In the genomic region with DNA sequence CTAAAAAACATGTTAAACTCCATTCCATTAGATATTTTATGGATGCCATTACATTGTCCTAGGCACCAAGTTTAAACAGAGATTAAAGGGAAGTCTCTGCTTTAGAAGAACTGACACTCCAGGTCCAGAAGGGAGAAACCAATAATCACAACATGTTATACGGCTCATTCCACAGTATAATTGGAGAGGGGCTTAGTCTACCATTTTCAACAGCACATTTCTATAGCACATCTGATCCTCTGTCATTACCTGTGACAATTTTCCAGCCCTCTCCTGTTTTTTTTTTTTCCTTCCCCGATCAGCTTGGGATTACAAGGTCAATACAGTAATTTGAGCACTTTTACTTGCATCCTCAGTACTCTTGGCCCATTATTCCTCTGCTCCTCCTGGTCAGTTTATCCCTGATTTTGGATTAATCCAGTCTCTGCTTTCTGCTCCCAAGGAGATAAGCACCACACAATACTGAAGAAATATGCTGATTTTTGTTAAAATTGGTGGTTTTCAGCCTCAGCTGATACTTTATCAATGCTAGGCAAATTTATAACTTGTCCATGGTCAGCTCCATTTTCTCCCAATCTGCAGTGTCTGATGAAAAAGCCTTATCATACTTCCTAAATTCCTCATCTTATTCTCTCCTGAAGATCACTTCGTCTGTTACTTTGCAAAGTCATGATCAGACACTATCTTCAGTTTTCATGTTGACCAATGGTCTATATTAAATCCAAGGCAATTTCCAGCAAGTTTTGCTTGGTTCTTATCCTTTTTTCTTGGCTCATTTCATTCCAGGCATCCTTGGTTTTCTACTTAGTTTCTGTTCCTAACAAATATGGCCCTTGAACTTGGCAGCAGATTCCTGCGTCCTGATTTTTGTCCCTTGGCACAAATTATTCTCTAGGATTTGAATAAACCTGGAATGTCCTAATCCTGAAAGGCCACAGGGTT, we compare ENCODE assay signal across 8 cellular contexts. TPM values are rescaled to one million over a fixed set of nuclear protein-coding genes. Genes with fewer than 3 reads are reported as not detected.
A peak's percentile ranks its signal among the peaks of the same experiment; 100 is the strongest.
DNase-seq lines count a peak whose midpoint lies in the region; ATAC-seq and TF ChIP-seq lines count a peak whose summit lies in the region.

No MANE protein-coding gene starts in this region.

- intact Hi-C loops in OCI-LY7 (cut with micrococcal nuclease; ENCODE audit: unreplicated experiment), result loop anchor here (10.0 kb wide), 1 partner anchor 319 kb away; no protein-coding TSS in a partner anchor

- H3K36me3 Mint-ChIP-seq in activated naive CD4-positive, alpha-beta T cell treated with anti-CD3 and anti-CD28 coated beads, Interleukin-2, amount 50 U/mL, for 72 hours, result peaks cover 52 to 54% of the 10 kb centered on the region in 2 donors
- peaks cover 21% of the 10 kb centered on the region for H3K36me3 Mint-ChIP-seq in chondrocyte (ENCODE audit: low read depth)

- peaks cover 58% of the 10 kb centered on the region for H3K79me2 ChIP-seq in OCI-LY7 (ENCODE audit: insufficient read depth, low read depth, low read length)

- H3K27ac ChIP-seq in OCI-LY7 (ENCODE audit: low read depth, low read length, poor library complexity, severe bottlenecking), result peak overlapping the region; percentile 96

- H3K27ac Mint-ChIP-seq in activated naive CD4-positive, alpha-beta T cell treated with anti-CD3 and anti-CD28 coated beads, Interleukin-2, amount 50 U/mL, for 72 hours, result peak overlapping the region; percentile 25 to 55
- peak overlapping the region; percentile 29 for H3K27ac Mint-ChIP-seq in chondrocyte (ENCODE audit: unreplicated experiment)

- no peak overlapping the region for H3K4me3 ChIP-seq in OCI-LY7 (ENCODE audit: low read depth, low read length, poor library complexity, severe bottlenecking)

- peak overlapping the region; percentile 69; the same call in 1 of the 2 replicates for H3K4me2 ChIP-seq in OCI-LY7 (ENCODE audit: low read length)

- peaks cover 67% of the 10 kb centered on the region for H3K36me3 ChIP-seq in OCI-LY7 (ENCODE audit: insufficient read depth, low read length)

- H3K27me3 Mint-ChIP-seq in chondrocyte (ENCODE audit: low read depth), result no peaks in the 10 kb centered on the region

- peaks cover 54% of the 10 kb centered on the region for H3K4me1 Mint-ChIP-seq in chondrocyte (ENCODE audit: low read depth)

- no peaks in the 10 kb centered on the region for H3K9me3 ChIP-seq in OCI-LY7 (ENCODE audit: low read length)

- POLR2A ChIA-PET in OCI-LY7 (lab: Charles Lee), result interaction anchor here (0.6 to 8.6 kb wide), 3 partner anchors 21 to 63 kb away, joined by 3 to 362 read pairs (median 9); a partner anchor contains a TSS

- no peak overlapping the region for H2AFZ ChIP-seq in OCI-LY7 (ENCODE audit: low read length)

- H3K4me3 Mint-ChIP-seq in chondrocyte (ENCODE audit: unreplicated experiment), result no peak overlapping the region

- no peaks in the 10 kb centered on the region for H3K9me3 Mint-ChIP-seq in activated naive CD4-positive, alpha-beta T cell treated with anti-CD3 and anti-CD28 coated beads, Interleukin-2, amount 50 U/mL, for 72 hours
- no peaks in the 10 kb centered on the region for H3K9me3 Mint-ChIP-seq in chondrocyte (ENCODE audit: low read depth)

- no peaks in the 10 kb centered on the region for H3K9me2 ChIP-seq in OCI-LY7 (ENCODE audit: insufficient read depth, low read length)

- no peak for DNase-seq in activated naive CD4-positive, alpha-beta T cell treated with anti-CD3 and anti-CD28 coated beads, Interleukin-2, amount 50 U/mL, for 72 hours (ENCODE audit: low spot score in 2 of 2)
- DNase-seq in activated naive CD4-positive, alpha-beta T cell treated with anti-CD3 and anti-CD28 coated beads, Interleukin-2, amount 50 U/mL, for 16 hours, result no peak
- DNase-seq in OCI-LY7 (ENCODE audit: low spot score), result peak; percentile 14
- DNase-seq in chondrocyte (ENCODE audit: low spot score), result no peak
- no peak for DNase-seq in inferior parietal cortex (ENCODE audit: extremely low spot score)
- no peak for DNase-seq in MV-4-11 (lab: John Stamatoyannopoulos, UW)
- DNase-seq in NCI-H1092 (lab: John Stamatoyannopoulos, UW), result no peak
- no peak for DNase-seq in DMS114 treated with DMSO at 0.1 percent for 48 hours (lab: John Stamatoyannopoulos, UW; ENCODE audit: unreplicated experiment)

- peaks cover 42% of the 10 kb centered on the region for H4K20me1 ChIP-seq in OCI-LY7 (ENCODE audit: insufficient read depth, low read length)

- ATAC-seq in activated naive CD4-positive, alpha-beta T cell treated with anti-CD3 and anti-CD28 coated beads, Interleukin-2, amount 50 U/mL, for 72 hours, result no peak

- peaks cover 45% of the 10 kb centered on the region for H3K4me1 ChIP-seq in OCI-LY7 (ENCODE audit: insufficient read depth, low read length, poor library complexity, severe bottlenecking)

- CTCF ChIA-PET in OCI-LY7 (lab: Charles Lee; ENCODE audit: unreplicated experiment), result no interaction called here

- no TSS peak for BruUV-seq in OCI-LY7 (replicated peaks; lab: Mats Ljungman, UMichigan)

- TF ChIP-seq CTCF in OCI-LY7 (conservative IDR thresholded peaks at IDR 0.05; ENCODE audit: low read length) (no peak), chondrocyte (IDR thresholded peaks at IDR 0.05) (no peak)

RNA-seq across cellular contexts. Expression of a gene that starts 30.8 kb away (rescaled TPM):
- 100 to 1,000 TPM in 1 of 2 donors, 10 to 100 TPM in 1; 78.3 to 147 TPM for total RNA-seq in activated naive CD4-positive, alpha-beta T cell treated with anti-CD3 and anti-CD28 coated beads, Interleukin-2, amount 50 U/mL, for 72 hours
- 73.5 and 80.9 TPM in 2 replicates for total RNA-seq in OCI-LY7 (2014; rRNA removed; shearing (Covaris generic))
- total RNA-seq in OCI-LY7 (2022) (167 and 188 TPM in 2 replicates), chondrocyte (87.4 to 116 TPM (median 90.5 TPM) in 3 replicates)
